In genomic region chr22:46376908-46377565, GRCh38 we compare ENCODE assay signal across 16 cellular contexts. TPM values are rescaled to one million over a fixed set of nuclear protein-coding genes. Genes with fewer than 3 reads are reported as not detected.
DNase-seq lines count a peak whose midpoint lies in the region; ATAC-seq and TF ChIP-seq lines count a peak whose summit lies in the region.
"Had no signal": no experiment of that assay in that cellular context is flagged by ENCODE, and none has a peak within 500 bp of the region (broad histone marks: within the 10 kb centered on the region; RNA-seq: fewer than 3 reads in every experiment).

No MANE protein-coding gene starts in this region.

- ATAC-seq in Right ventricle myocardium inferior (peak; percentile 54), right cardiac atrium (no peak), left ventricle myocardium superior (peak; percentile 60), GM19452 (IDR thresholded peaks at IDR 0.05; ENCODE audit: unreplicated experiment) (no peak)
- no peak for ATAC-seq in naive thymus-derived CD4-positive, alpha-beta T cell

- peaks cover 37% of the 10 kb centered on the region for H3K4me1 Mint-ChIP-seq in neural crest cell
- H3K4me1 Mint-ChIP-seq in naive thymus-derived CD4-positive, alpha-beta T cell: peaks cover 0 to 30% (median 15%) of the 10 kb centered on the region in 7 donors

- peaks cover 5% of the 10 kb centered on the region for H3K36me3 Mint-ChIP-seq in neural crest cell (ENCODE audit: low read depth)
- peaks cover 0 to 5% (median 0%) of the 10 kb centered on the region in 5 donors for H3K36me3 Mint-ChIP-seq in naive thymus-derived CD4-positive, alpha-beta T cell

- H3K4me1 ChIP-seq in right cardiac atrium (ENCODE audit: control insufficient read depth, insufficient read depth, low read length): no peaks in the 10 kb centered on the region
- H3K4me1 ChIP-seq in naive thymus-derived CD4-positive, alpha-beta T cell (ENCODE audit: control insufficient read depth in 2 of 2, insufficient read depth in 2 of 2, low read length in 2 of 2): peaks cover 15 to 23% of the 10 kb centered on the region in 2 donors

- CTCF ChIA-PET in naive thymus-derived CD4-positive, alpha-beta T cell (lab: Charles Lee): no interaction called here

- H3K27me3 ChIP-seq in right cardiac atrium (ENCODE audit: control insufficient read depth, insufficient read depth): no peaks in the 10 kb centered on the region
- H3K27me3 ChIP-seq in naive thymus-derived CD4-positive, alpha-beta T cell (ENCODE audit: control insufficient read depth in 2 of 2, insufficient read depth in 2 of 2, low read length in 2 of 2): no peaks in the 10 kb centered on the region
- H3K27me3 ChIP-seq: Peyer's patch had no signal

- H3K27ac Mint-ChIP-seq in neural crest cell (ENCODE audit: unreplicated experiment): no peak overlapping the region
- H3K27ac Mint-ChIP-seq in naive thymus-derived CD4-positive, alpha-beta T cell: peak overlapping the region in 2 of 9 donors; percentile 38 to 46

- DNase-seq in Right ventricle myocardium inferior (ENCODE audit: missing footprints) (peak; percentile 68), right cardiac atrium (no peak), left ventricle myocardium superior (no peak), neural crest cell (ENCODE audit: low read depth, low spot score) (no peak), NCI-H345 treated with DMSO at 0.1 percent for 48 hours (lab: John Stamatoyannopoulos, UW; ENCODE audit: unreplicated experiment) (no peak), NCI-H187 (lab: John Stamatoyannopoulos, UW) (no peak)
- DNase-seq in naive thymus-derived CD4-positive, alpha-beta T cell: no peak
- DNase-seq: activated effector memory CD4-positive, alpha-beta T cell treated with Interleukin-2 at 50 U/mL for 16 hours; amniotic stem cell; NCI-H2081; NCI-H748 treated with DMSO at 0.1 percent for 48 hours; substantia nigra had no signal

- peak overlapping the region; percentile 74 for H3K4me3 Mint-ChIP-seq in neural crest cell
- no peak overlapping the region for H3K4me3 Mint-ChIP-seq in naive thymus-derived CD4-positive, alpha-beta T cell

- no peak overlapping the region for H3K27ac ChIP-seq in right cardiac atrium (ENCODE audit: low read length)
- H3K27ac ChIP-seq in naive thymus-derived CD4-positive, alpha-beta T cell (ENCODE audit: low read depth, low read length): no peak overlapping the region
- H3K27ac ChIP-seq: VCaP had no signal

- H3K36me3 ChIP-seq in naive thymus-derived CD4-positive, alpha-beta T cell (ENCODE audit: control insufficient read depth in 2 of 3, insufficient read depth in 3 of 3, low read length in 3 of 3): no peaks in the 10 kb centered on the region
- H3K36me3 ChIP-seq: Peyer's patch had no signal

- peaks cover 34% of the 10 kb centered on the region for H3K27me3 Mint-ChIP-seq in neural crest cell (ENCODE audit: low read depth)
- H3K27me3 Mint-ChIP-seq in naive thymus-derived CD4-positive, alpha-beta T cell: peaks cover 0 to 26% (median 5%) of the 10 kb centered on the region in 5 donors

- no peak overlapping the region for H3K4me3 ChIP-seq in right cardiac atrium (ENCODE audit: low read length)
- no peak overlapping the region for H3K4me3 ChIP-seq in naive thymus-derived CD4-positive, alpha-beta T cell (ENCODE audit: low read length)
- H3K4me3 ChIP-seq: mucosa of descending colon, Peyer's patch had no signal

- peaks cover 3% of the 10 kb centered on the region for H3K9me3 Mint-ChIP-seq in neural crest cell
- H3K9me3 Mint-ChIP-seq in naive thymus-derived CD4-positive, alpha-beta T cell: peaks cover 4 to 31% (median 10%) of the 10 kb centered on the region in 11 donors

- H3K9me3 ChIP-seq in right cardiac atrium (ENCODE audit: control insufficient read depth, low read length): no peaks in the 10 kb centered on the region
- peaks cover 0 to 14% (median 0%) of the 10 kb centered on the region in 3 experiments for H3K9me3 ChIP-seq in naive thymus-derived CD4-positive, alpha-beta T cell (ENCODE audit: control insufficient read depth in 2 of 3, low read length in 3 of 3)

- 88% methylated on average over 21 of the region's 21 CpGs for WGBS in right cardiac atrium

- intact Hi-C loops in Right ventricle myocardium inferior (cut with DNase I) (loop anchor here (5.0 kb wide), 1 partner anchor 160 kb away; the partner anchor contains the start of gene CELSR1), right cardiac atrium (cut with DNase I) (no loop called here), left ventricle myocardium superior (cut with micrococcal nuclease) (no loop called here)
- intact Hi-C loops in naive thymus-derived CD4-positive, alpha-beta T cell (cut with micrococcal nuclease): no loop called here

- TF ChIP-seq CTCF in neural crest cell (conservative IDR thresholded peaks at IDR 0.05): no peak

- POLR2A ChIA-PET in naive thymus-derived CD4-positive, alpha-beta T cell (lab: Charles Lee): interaction anchor here (0.7 kb wide), 1 partner anchor 193 kb away, joined by 3 read pairs; no protein-coding TSS in a partner anchor

RNA-seq across cellular contexts. Expression of gene TRMU, which starts 41.5 kb away (rescaled TPM):
- total RNA-seq in Right ventricle myocardium inferior: 42.2 TPM
- 10 to 100 TPM; 31.5 to 48.7 (median 38.9) TPM for total RNA-seq in right cardiac atrium
- polyA plus RNA-seq in right cardiac atrium: 40.2 TPM
- total RNA-seq in left ventricle myocardium superior: 44.0 TPM
- total RNA-seq in neural crest cell: 86.4 and 87.0 TPM in 2 replicates
- 10 to 100 TPM; 56.9 to 92.1 (median 70.3) TPM for total RNA-seq in naive thymus-derived CD4-positive, alpha-beta T cell
- 10 to 100 TPM; 17.9 to 21.1 TPM for polyA plus RNA-seq in naive thymus-derived CD4-positive, alpha-beta T cell

Comparison
In these comparisons a context has a peak if more than half of its experiments do, and no peak if none do; other contexts are left out.
1. ATAC-seq: peak in Right ventricle myocardium inferior (single experiment) and left ventricle myocardium superior (single experiment); none in right cardiac atrium (0 of 2), GM19452 (single experiment) and naive thymus-derived CD4-positive, alpha-beta T cell (single experiment).